ENCODE assay signal across 1 cellular context in genomic region chr21:36274128-36274527, GRCh38.
A peak's percentile ranks its signal among the peaks of the same experiment; 100 is the strongest.
TF ChIP-seq lines count a peak whose summit lies in the region.

No MANE protein-coding gene starts in this region.

TF ChIP-seq in H1, 55 proteins besides CTCF, POLR2A, EP300 and RAD21:
- TF ChIP-seq MAFK (IDR thresholded peaks at IDR 0.05; ENCODE audit: low read depth, low read length) = peak; percentile 85
- TF ChIP-seq CTBP2 (IDR thresholded peaks at IDR 0.05; ENCODE audit: borderline replicate concordance, insufficient read depth, insufficient read length, low read length) = no peak
